In genomic region chr7:80142853-80143580, GRCh38 we compare ENCODE assay signal across 21 cellular contexts.
"Had no signal": no experiment of that assay in that cellular context is flagged by ENCODE, and none has a peak within 500 bp of the region (broad histone marks: within the 10 kb centered on the region; RNA-seq: fewer than 3 reads in every experiment).

No MANE protein-coding gene starts in this region.

- ATAC-seq: left colon; left ventricle myocardium superior; psoas muscle; right lobe of liver; stimulated activated memory B cell treated with anti-CD40 and anti-IgM and Interleukin-4, amounts not matched to agents 10 μg/mL and 1 μg/mL and 100 μg/mL, for 72 hours had no signal

- DNase-seq: effector memory CD4-positive, alpha-beta T cell; left colon; left ventricle myocardium superior; mesenchymal stem cell; naive B cell; psoas muscle; retina; right lobe of liver; spleen; stimulated activated CD4-positive, alpha-beta T cell treated with anti-CD3 and anti-CD28 coated beads, Interleukin-15, amount 100 ng/mL, for 24 hours; stimulated activated CD4-positive, alpha-beta T cell treated with anti-CD3 and anti-CD28 coated beads, Interleukin-1b, Interleukin-23, amount 100 ng/mL, for 48 hours; stimulated activated CD4-positive, alpha-beta T cell treated with anti-CD3 and anti-CD28 coated beads, Interleukin-4, amount 100 ng/mL, for 24 hours; stomach; uterus had no signal

- H3K9me3 Mint-ChIP-seq: naive B cell; nephron; stimulated activated memory B cell treated with anti-CD40 and anti-IgM and Interleukin-4, amounts not matched to agents 10 μg/mL and 1 μg/mL and 100 μg/mL, for 72 hours; type B pancreatic cell had no signal

- H3K36me3 Mint-ChIP-seq: naive B cell; stimulated activated memory B cell treated with anti-CD40 and anti-IgM and Interleukin-4, amounts not matched to agents 10 μg/mL and 1 μg/mL and 100 μg/mL, for 72 hours; type B pancreatic cell had no signal

- H3K4me3 ChIP-seq: esophagus muscularis mucosa, lung, psoas muscle, right lobe of liver, spleen, stomach, uterus had no signal

- H2AFZ ChIP-seq: parathyroid adenoma had no signal

- H3K4me1 ChIP-seq: parathyroid adenoma had no signal

- H3K27me3 Mint-ChIP-seq: type B pancreatic cell had no signal

- H3K9me3 ChIP-seq: esophagus muscularis mucosa, psoas muscle, right lobe of liver, spleen, stomach, uterus had no signal

- H3K27ac Mint-ChIP-seq: naive B cell; stimulated activated memory B cell treated with anti-CD40 and anti-IgM and Interleukin-4, amounts not matched to agents 10 μg/mL and 1 μg/mL and 100 μg/mL, for 72 hours; type B pancreatic cell had no signal

- H3K27me3 ChIP-seq: esophagus muscularis mucosa, right lobe of liver, spleen, stomach, uterus had no signal

- H3K27ac ChIP-seq: epithelial cell of prostate, esophagus muscularis mucosa, parathyroid adenoma, psoas muscle, right lobe of liver, spleen, stomach, uterus had no signal

- H3K36me3 ChIP-seq: esophagus muscularis mucosa, right lobe of liver, spleen, stomach, uterus had no signal

- H3K4me3 Mint-ChIP-seq: naive B cell; nephron; stimulated activated memory B cell treated with anti-CD40 and anti-IgM and Interleukin-4, amounts not matched to agents 10 μg/mL and 1 μg/mL and 100 μg/mL, for 72 hours; type B pancreatic cell had no signal

- H3K9ac ChIP-seq: parathyroid adenoma had no signal

- H3K4me1 Mint-ChIP-seq: naive B cell; stimulated activated memory B cell treated with anti-CD40 and anti-IgM and Interleukin-4, amounts not matched to agents 10 μg/mL and 1 μg/mL and 100 μg/mL, for 72 hours had no signal
